ENCODE assay signal across 1 cellular context in the genomic region with DNA sequence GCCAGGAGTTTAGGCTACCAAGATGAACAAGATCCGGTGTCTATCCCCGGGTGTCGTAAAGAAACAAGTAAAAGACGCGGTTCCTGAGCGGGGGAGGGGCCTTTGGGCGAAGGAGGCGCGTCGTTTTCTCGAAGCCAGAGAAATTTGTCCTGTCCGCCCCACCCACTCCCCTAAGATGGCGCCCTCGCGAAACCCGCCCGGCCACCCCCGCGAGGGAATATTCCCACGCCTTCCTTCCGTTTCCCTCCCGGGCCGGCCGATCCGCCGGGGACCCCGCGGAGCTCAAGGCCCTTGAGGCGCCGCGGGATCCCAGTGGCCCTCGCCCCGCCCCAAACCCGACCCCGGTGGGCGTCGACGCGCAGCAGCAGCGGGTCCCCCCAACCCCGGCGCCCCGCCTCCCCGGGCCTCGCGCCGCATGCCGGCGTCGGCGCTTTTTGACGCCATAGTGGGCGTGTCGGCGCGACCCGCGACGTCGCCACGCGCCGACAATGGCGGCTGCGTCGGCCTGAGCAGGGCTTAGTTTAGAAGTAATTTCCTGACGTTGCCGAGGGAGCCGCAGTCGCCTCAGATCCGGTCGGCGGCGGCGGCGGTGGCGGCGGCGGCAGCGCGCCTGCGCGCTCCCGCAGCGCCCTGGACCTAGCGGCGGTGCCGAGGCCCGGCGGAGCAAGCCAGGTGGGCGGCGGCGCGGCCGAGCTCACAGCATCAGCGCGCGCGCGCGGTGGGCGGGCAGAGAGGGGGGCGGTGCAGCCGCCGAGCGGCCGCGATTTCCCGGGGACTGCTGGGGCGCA.
TF ChIP-seq lines count a peak whose summit lies in the region.

No MANE protein-coding gene starts in this region.

TF ChIP-seq in GM12878, 131 proteins besides CTCF, POLR2A, EP300 and RAD21 (continued from another document):
- TF ChIP-seq NRF1 (conservative IDR thresholded peaks at IDR 0.05; ENCODE audit: low read depth, low read length) (0 out of 2 replicates have a peak, but pooled peaks have one; percentile 15), POLR2AphosphoS5 (IDR thresholded peaks at IDR 0.05; ENCODE audit: low read length) (peak; percentile 34; the same call in 1 of the 2 replicates), EED (IDR thresholded peaks at IDR 0.05; ENCODE audit: low read depth) (peak; percentile 47; the same call in 1 of the 2 replicates), EGR1 (IDR thresholded peaks at IDR 0.05; ENCODE audit: borderline replicate concordance in 1 of 2, low read depth in 2 of 2, low read length in 2 of 2) (peak in 1 of 2 experiments; percentile 85; a peak in 2 of 3 replicates), MTA2 (IDR thresholded peaks at IDR 0.05; ENCODE audit: low read depth) (no peak), FOXK2 (IDR thresholded peaks at IDR 0.05) (no peak), POU2F2 (IDR thresholded peaks at IDR 0.05; ENCODE audit: borderline replicate concordance, low read depth, low read length) (0 out of 3 replicates have a peak, but pooled peaks have one; percentile 25), ZNF384 (IDR thresholded peaks at IDR 0.05; ENCODE audit: borderline replicate concordance, low read depth, low read length) (no peak), IKZF2 (IDR thresholded peaks at IDR 0.05) (peak in 1 of 2 experiments; percentile 13; a peak in 2 of 4 replicates), CREM (IDR thresholded peaks at IDR 0.05; ENCODE audit: low read depth) (peak; percentile 78), SRF (IDR thresholded peaks at IDR 0.05; ENCODE audit: low read depth in 2 of 2, low read length in 2 of 2) (peak in 1 of 2 experiments; percentile 65; a peak in 1 of 4 replicates), NR2F1 (conservative IDR thresholded peaks at IDR 0.05) (0 out of 2 replicates have a peak, but pooled peaks have one; percentile 10), CBFB (IDR thresholded peaks at IDR 0.05; ENCODE audit: low read depth) (no peak), NR2C1 (IDR thresholded peaks at IDR 0.05) (peak; percentile 11; the same call in 1 of the 2 replicates), CREB1 (IDR thresholded peaks at IDR 0.05; ENCODE audit: low read depth) (peak; percentile 95), IKZF1 (conservative IDR thresholded peaks at IDR 0.05) (peak; percentile 43), YY1 (IDR thresholded peaks at IDR 0.05; ENCODE audit: low read depth, low read length) (peak; percentile 92), ATF7 (IDR thresholded peaks at IDR 0.05; ENCODE audit: low read depth) (0 out of 2 replicates have a peak, but pooled peaks have one; percentile 14), NBN (IDR thresholded peaks at IDR 0.05) (0 out of 2 replicates have a peak, but pooled peaks have one; percentile 49), MXI1 (IDR thresholded peaks at IDR 0.05; ENCODE audit: low read depth, low read length) (peak; percentile 46; the same call in 1 of the 2 replicates), TCF12 (IDR thresholded peaks at IDR 0.05; ENCODE audit: low read depth, low read length) (0 out of 2 replicates have a peak, but pooled peaks have one; percentile 7), KDM1A (IDR thresholded peaks at IDR 0.05; ENCODE audit: borderline replicate concordance) (no peak), BHLHE40 (IDR thresholded peaks at IDR 0.05; ENCODE audit: borderline replicate concordance in 1 of 2, low read depth in 2 of 2, low read length in 1 of 2) (peak in 1 of 2 experiments; percentile 46; a peak in 2 of 4 replicates), HCFC1 (IDR thresholded peaks at IDR 0.05; ENCODE audit: low read length) (peak; percentile 26; the same call in 1 of the 2 replicates)
- TF ChIP-seq, protein P1, sequence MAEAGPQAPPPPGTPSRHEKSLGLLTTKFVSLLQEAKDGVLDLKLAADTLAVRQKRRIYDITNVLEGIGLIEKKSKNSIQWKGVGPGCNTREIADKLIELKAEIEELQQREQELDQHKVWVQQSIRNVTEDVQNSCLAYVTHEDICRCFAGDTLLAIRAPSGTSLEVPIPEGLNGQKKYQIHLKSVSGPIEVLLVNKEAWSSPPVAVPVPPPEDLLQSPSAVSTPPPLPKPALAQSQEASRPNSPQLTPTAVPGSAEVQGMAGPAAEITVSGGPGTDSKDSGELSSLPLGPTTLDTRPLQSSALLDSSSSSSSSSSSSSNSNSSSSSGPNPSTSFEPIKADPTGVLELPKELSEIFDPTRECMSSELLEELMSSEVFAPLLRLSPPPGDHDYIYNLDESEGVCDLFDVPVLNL (IDR thresholded peaks at IDR 0.05; ENCODE audit: low read depth, low read length): no peak
- TF ChIP-seq, protein P2, sequence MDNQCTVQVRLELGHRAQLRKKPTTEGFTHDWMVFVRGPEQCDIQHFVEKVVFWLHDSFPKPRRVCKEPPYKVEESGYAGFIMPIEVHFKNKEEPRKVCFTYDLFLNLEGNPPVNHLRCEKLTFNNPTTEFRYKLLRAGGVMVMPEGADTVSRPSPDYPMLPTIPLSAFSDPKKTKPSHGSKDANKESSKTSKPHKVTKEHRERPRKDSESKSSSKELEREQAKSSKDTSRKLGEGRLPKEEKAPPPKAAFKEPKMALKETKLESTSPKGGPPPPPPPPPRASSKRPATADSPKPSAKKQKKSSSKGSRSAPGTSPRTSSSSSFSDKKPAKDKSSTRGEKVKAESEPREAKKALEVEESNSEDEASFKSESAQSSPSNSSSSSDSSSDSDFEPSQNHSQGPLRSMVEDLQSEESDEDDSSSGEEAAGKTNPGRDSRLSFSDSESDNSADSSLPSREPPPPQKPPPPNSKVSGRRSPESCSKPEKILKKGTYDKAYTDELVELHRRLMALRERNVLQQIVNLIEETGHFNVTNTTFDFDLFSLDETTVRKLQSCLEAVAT (IDR thresholded peaks at IDR 0.05): 0 out of 2 replicates have a peak, but pooled peaks have one; percentile 25
- TF ChIP-seq, protein P3, sequence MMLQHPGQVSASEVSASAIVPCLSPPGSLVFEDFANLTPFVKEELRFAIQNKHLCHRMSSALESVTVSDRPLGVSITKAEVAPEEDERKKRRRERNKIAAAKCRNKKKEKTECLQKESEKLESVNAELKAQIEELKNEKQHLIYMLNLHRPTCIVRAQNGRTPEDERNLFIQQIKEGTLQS (IDR thresholded peaks at IDR 0.05; ENCODE audit: borderline replicate concordance, extremely low read depth, low read depth, low read length): peak; percentile 48; the same call in 1 of the 2 replicates
- TF ChIP-seq, protein P4, sequence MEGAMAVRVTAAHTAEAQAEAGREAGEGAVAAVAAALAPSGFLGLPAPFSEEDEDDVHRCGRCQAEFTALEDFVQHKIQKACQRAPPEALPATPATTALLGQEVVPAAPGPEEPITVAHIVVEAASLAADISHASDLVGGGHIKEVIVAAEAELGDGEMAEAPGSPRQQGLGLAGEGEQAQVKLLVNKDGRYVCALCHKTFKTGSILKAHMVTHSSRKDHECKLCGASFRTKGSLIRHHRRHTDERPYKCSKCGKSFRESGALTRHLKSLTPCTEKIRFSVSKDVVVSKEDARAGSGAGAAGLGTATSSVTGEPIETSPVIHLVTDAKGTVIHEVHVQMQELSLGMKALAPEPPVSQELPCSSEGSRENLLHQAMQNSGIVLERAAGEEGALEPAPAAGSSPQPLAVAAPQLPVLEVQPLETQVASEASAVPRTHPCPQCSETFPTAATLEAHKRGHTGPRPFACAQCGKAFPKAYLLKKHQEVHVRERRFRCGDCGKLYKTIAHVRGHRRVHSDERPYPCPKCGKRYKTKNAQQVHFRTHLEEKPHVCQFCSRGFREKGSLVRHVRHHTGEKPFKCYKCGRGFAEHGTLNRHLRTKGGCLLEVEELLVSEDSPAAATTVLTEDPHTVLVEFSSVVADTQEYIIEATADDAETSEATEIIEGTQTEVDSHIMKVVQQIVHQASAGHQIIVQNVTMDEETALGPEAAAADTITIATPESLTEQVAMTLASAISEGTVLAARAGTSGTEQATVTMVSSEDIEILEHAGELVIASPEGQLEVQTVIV (IDR thresholded peaks at IDR 0.05; ENCODE audit: borderline replicate concordance, partially characterized antibody): peak; percentile 93
- TF ChIP-seq, protein P5, sequence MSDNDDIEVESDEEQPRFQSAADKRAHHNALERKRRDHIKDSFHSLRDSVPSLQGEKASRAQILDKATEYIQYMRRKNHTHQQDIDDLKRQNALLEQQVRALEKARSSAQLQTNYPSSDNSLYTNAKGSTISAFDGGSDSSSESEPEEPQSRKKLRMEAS (IDR thresholded peaks at IDR 0.05; ENCODE audit: low read depth, low read length): peak; percentile 82; the same call in 1 of the 2 replicates
TF ChIP-seq in GM12878: peak in this region for 25.
